12 cellular contexts compared by ENCODE assay signal in the genomic region with DNA sequence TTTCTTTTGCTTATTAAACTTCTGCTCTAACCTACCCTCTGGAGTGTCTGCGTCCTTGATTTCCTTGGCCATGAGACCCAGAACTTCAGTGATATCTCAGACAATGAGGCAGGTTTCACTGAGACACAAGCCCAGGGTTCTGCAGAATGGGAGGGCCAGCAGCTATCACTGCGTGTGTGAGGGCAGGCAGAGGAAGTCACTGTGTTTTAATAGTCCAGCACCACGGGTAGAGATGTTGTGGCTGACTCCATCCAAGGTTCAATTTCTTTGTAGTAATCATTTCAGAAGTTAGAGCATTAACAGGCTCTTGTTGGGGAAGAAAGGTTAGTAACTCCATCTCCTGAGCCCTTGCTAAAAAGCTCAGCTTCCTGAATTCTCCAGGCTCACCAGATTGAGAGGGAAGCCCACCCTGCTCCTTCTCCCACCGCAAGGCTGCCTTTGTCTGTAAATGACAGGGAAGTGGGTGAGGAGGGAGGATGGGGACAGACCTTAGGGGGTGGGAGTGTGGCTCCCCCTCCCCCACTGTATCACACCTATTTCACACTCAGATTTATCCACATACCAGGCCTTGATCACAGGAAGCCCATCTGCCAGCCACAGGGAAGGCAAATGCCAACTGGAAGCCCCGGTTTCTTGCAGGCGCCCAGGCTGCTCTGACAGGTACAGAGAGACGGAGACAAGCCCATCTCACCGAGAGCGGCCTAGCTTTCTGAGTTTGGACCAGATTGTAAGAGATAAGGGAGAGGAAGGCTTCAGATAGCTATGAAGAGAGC. TPM values are rescaled to one million over a fixed set of nuclear protein-coding genes. Genes with fewer than 3 reads are reported as not detected.
DNase-seq lines count a peak whose midpoint lies in the region; ATAC-seq and TF ChIP-seq lines count a peak whose summit lies in the region.
"Had no signal": no experiment of that assay in that cellular context is flagged by ENCODE, and none has a peak within 500 bp of the region (broad histone marks: within the 10 kb centered on the region; RNA-seq: fewer than 3 reads in every experiment).

No MANE protein-coding gene starts in this region.

- BruUV-seq in A673 (replicated peaks; lab: Mats Ljungman, UMichigan), result no TSS peak

- no peaks in the 10 kb centered on the region for H3K27me3 Mint-ChIP-seq in activated CD8-positive, alpha-beta memory T cell treated with anti-CD3 and anti-CD28 coated beads, Interleukin-2, amount 10 ng/mL, durations not matched to agents 7 days and 5 days
- H3K27me3 Mint-ChIP-seq in T-helper 2 cell treated with Interferon-gamma antibody and Interleukin-4, amounts not matched to agents 5 μg/mL and 100 μg/mL, for 36 hours (ENCODE audit: low read depth), result no peaks in the 10 kb centered on the region
- H3K27me3 Mint-ChIP-seq in endothelial cell (ENCODE audit: unreplicated experiment), result peaks cover 8% of the 10 kb centered on the region

- H3K4me1 ChIP-seq in A673 (ENCODE audit: insufficient read depth, low read length, poor library complexity, severe bottlenecking), result peaks cover 8% of the 10 kb centered on the region

- CTCF ChIA-PET in activated CD8-positive, alpha-beta memory T cell treated with anti-CD3 and anti-CD28 coated beads, Interleukin-2, amount 10 ng/mL, durations not matched to agents 7 days and 5 days (lab: Charles Lee), result interaction anchor here (0.8 to 10.3 kb wide), 16 partner anchors 9 to 452 kb away, joined by 3 to 193 read pairs (median 4); partner anchors contain the start of genes PLEKHF1 and POP4
- CTCF ChIA-PET in A673 (lab: Charles Lee), result interaction anchor here (0.7 kb wide), 1 partner anchor 28 kb away, joined by 3 read pairs; no protein-coding TSS in a partner anchor

- DNase-seq in activated CD8-positive, alpha-beta memory T cell treated with anti-CD3 and anti-CD28 coated beads, Interleukin-2, amount 10 ng/mL, durations not matched to agents 7 days and 5 days, result peak; percentile 61
- DNase-seq in activated CD8-positive, alpha-beta memory T cell treated with anti-CD3 and anti-CD28 coated beads, Interleukin-2, amount 50 U/mL, for 48 hours, result no peak
- no peak for DNase-seq in T-helper 2 cell treated with Interferon-gamma antibody and Interleukin-4, amounts not matched to agents 5 μg/mL and 100 μg/mL, for 36 hours (ENCODE audit: low spot score)
- no peak for DNase-seq in endothelial cell (ENCODE audit: low spot score)
- DNase-seq in stimulated activated CD8-positive, alpha-beta memory T cell treated with anti-CD3 and anti-CD28 coated beads, Interleukin-4, amount 100 ng/mL, for 48 hours, result peak; percentile 41
- DNase-seq in SW480 (ENCODE audit: low spot score), result no peak
- DNase-seq in CD1c-positive myeloid dendritic cell (ENCODE audit: extremely low spot score), result no peak
- no peak for DNase-seq in A673 (ENCODE audit: low spot score)
- DNase-seq: activated CD4-positive, alpha-beta T cell treated with anti-CD3 and anti-CD28 coated beads for 48 hours; brain microvascular endothelial cell; EL; NCI-H510A treated with DMSO at 0.1 percent for 48 hours had no signal

- peak; percentile 18 for ATAC-seq in activated CD8-positive, alpha-beta memory T cell treated with anti-CD3 and anti-CD28 coated beads, Interleukin-2, amount 10 ng/mL, durations not matched to agents 7 days and 5 days

- peaks cover 70% of the 10 kb centered on the region for H3K4me1 Mint-ChIP-seq in activated CD8-positive, alpha-beta memory T cell treated with anti-CD3 and anti-CD28 coated beads, Interleukin-2, amount 10 ng/mL, durations not matched to agents 7 days and 5 days
- H3K4me1 Mint-ChIP-seq in T-helper 2 cell treated with Interferon-gamma antibody and Interleukin-4, amounts not matched to agents 5 μg/mL and 100 μg/mL, for 36 hours (ENCODE audit: low read depth), result peaks cover 52% of the 10 kb centered on the region
- H3K4me1 Mint-ChIP-seq in endothelial cell (ENCODE audit: unreplicated experiment), result peaks cover 18% of the 10 kb centered on the region

- H3K36me3 Mint-ChIP-seq in activated CD8-positive, alpha-beta memory T cell treated with anti-CD3 and anti-CD28 coated beads, Interleukin-2, amount 10 ng/mL, durations not matched to agents 7 days and 5 days, result peaks cover 22% of the 10 kb centered on the region
- H3K36me3 Mint-ChIP-seq in T-helper 2 cell treated with Interferon-gamma antibody and Interleukin-4, amounts not matched to agents 5 μg/mL and 100 μg/mL, for 36 hours (ENCODE audit: low read depth), result peaks cover 30% of the 10 kb centered on the region
- H3K36me3 Mint-ChIP-seq in endothelial cell (ENCODE audit: low read depth, unreplicated experiment), result no peaks in the 10 kb centered on the region

- H3K4me3 ChIP-seq in A673 (ENCODE audit: low read depth, low read length, poor library complexity, severe bottlenecking), result no peak overlapping the region

- no peaks in the 10 kb centered on the region for H3K9me3 ChIP-seq in A673 (ENCODE audit: low read depth, low read length, poor library complexity, severe bottlenecking)

- POLR2A ChIA-PET in A673 (lab: Charles Lee; ENCODE audit: low non-redundant PET), result no interaction called here

- H3K27me3 ChIP-seq in A673 (replicated peaks; ENCODE audit: insufficient read depth, low read depth, low read length, poor library complexity), result no peaks in the 10 kb centered on the region
- H3K27me3 ChIP-seq: brain microvascular endothelial cell had no signal

- no peaks in the 10 kb centered on the region for H3K9me3 Mint-ChIP-seq in activated CD8-positive, alpha-beta memory T cell treated with anti-CD3 and anti-CD28 coated beads, Interleukin-2, amount 10 ng/mL, durations not matched to agents 7 days and 5 days (ENCODE audit: low read depth)
- no peaks in the 10 kb centered on the region for H3K9me3 Mint-ChIP-seq in T-helper 2 cell treated with Interferon-gamma antibody and Interleukin-4, amounts not matched to agents 5 μg/mL and 100 μg/mL, for 36 hours
- H3K9me3 Mint-ChIP-seq in endothelial cell (ENCODE audit: unreplicated experiment), result no peaks in the 10 kb centered on the region

- intact Hi-C loops in A673 (cut with micrococcal nuclease; ENCODE audit: unreplicated experiment), result no loop called here

- peak overlapping the region; percentile 92 for H3K27ac Mint-ChIP-seq in activated CD8-positive, alpha-beta memory T cell treated with anti-CD3 and anti-CD28 coated beads, Interleukin-2, amount 10 ng/mL, durations not matched to agents 7 days and 5 days
- peak overlapping the region; percentile 92 for H3K27ac Mint-ChIP-seq in T-helper 2 cell treated with Interferon-gamma antibody and Interleukin-4, amounts not matched to agents 5 μg/mL and 100 μg/mL, for 36 hours
- no peak overlapping the region for H3K27ac Mint-ChIP-seq in endothelial cell (ENCODE audit: unreplicated experiment)

- TF ChIP-seq CTCF in endothelial cell (IDR thresholded peaks at IDR 0.05; ENCODE audit: unreplicated experiment) (no peak), A673 (conservative IDR thresholded peaks at IDR 0.05; ENCODE audit: low read depth, low read length) (no peak)

- H3K4me3 Mint-ChIP-seq in activated CD8-positive, alpha-beta memory T cell treated with anti-CD3 and anti-CD28 coated beads, Interleukin-2, amount 10 ng/mL, durations not matched to agents 7 days and 5 days, result peak overlapping the region; percentile 92
- H3K4me3 Mint-ChIP-seq in T-helper 2 cell treated with Interferon-gamma antibody and Interleukin-4, amounts not matched to agents 5 μg/mL and 100 μg/mL, for 36 hours, result peak overlapping the region; percentile 86
- peak overlapping the region; percentile 10 for H3K4me3 Mint-ChIP-seq in endothelial cell (ENCODE audit: unreplicated experiment)

- H3K36me3 ChIP-seq in A673 (ENCODE audit: insufficient read depth, low read length, poor library complexity, severe bottlenecking), result no peaks in the 10 kb centered on the region

- H3K27ac ChIP-seq in A673 (ENCODE audit: low read depth, low read length, poor library complexity, severe bottlenecking), result no peak overlapping the region
- H3K27ac ChIP-seq: brain microvascular endothelial cell had no signal

RNA-seq across cellular contexts. Expression of gene C19orf12, which starts 2.1 kb away (rescaled TPM):
- 10 to 100 TPM; 43.6 to 44.1 TPM for total RNA-seq in activated CD8-positive, alpha-beta memory T cell treated with anti-CD3 and anti-CD28 coated beads, Interleukin-2, amount 10 ng/mL, durations not matched to agents 7 days and 5 days
- total RNA-seq in endothelial cell (ENCODE audit: unreplicated experiment), result 6.1 TPM
- 26.8 and 28.6 TPM in 2 replicates for total RNA-seq in A673 (2021)

RNA-seq across cellular contexts. Expression of gene PLEKHF1, which starts 47.7 kb away (rescaled TPM):
- 10 to 100 TPM; 42.4 to 64.1 TPM for total RNA-seq in activated CD8-positive, alpha-beta memory T cell treated with anti-CD3 and anti-CD28 coated beads, Interleukin-2, amount 10 ng/mL, durations not matched to agents 7 days and 5 days
- 0.77 TPM for total RNA-seq in endothelial cell (ENCODE audit: unreplicated experiment)
- total RNA-seq in A673 (2021), result not detected in 2 replicates

Comparison
In these comparisons a context has a peak if more than half of its experiments do, and no peak if none do; other contexts are left out.
1. DNase-seq: peak in activated CD8-positive, alpha-beta memory T cell treated with anti-CD3 and anti-CD28 coated beads, Interleukin-2, amount 10 ng/mL, durations not matched to agents 7 days and 5 days (single experiment) and stimulated activated CD8-positive, alpha-beta memory T cell treated with anti-CD3 and anti-CD28 coated beads, Interleukin-4, amount 100 ng/mL, for 48 hours (single experiment); none in activated CD8-positive, alpha-beta memory T cell treated with anti-CD3 and anti-CD28 coated beads, Interleukin-2, amount 50 U/mL, for 48 hours (single experiment), T-helper 2 cell treated with Interferon-gamma antibody and Interleukin-4, amounts not matched to agents 5 μg/mL and 100 μg/mL, for 36 hours (single experiment), endothelial cell (single experiment), SW480 (single experiment), CD1c-positive myeloid dendritic cell (single experiment) and A673 (single experiment).
2. H3K4me3 Mint-ChIP-seq: peak in every context shown above with its lines; median percentile 92 in activated CD8-positive, alpha-beta memory T cell treated with anti-CD3 and anti-CD28 coated beads, Interleukin-2, amount 10 ng/mL, durations not matched to agents 7 days and 5 days; 86 in T-helper 2 cell treated with Interferon-gamma antibody and Interleukin-4, amounts not matched to agents 5 μg/mL and 100 μg/mL, for 36 hours; 10 in endothelial cell.
3. RNA of gene PLEKHF1, which starts 47.7 kb away (total RNA-seq): 42.4 to 64.1 TPM in activated CD8-positive, alpha-beta memory T cell treated with anti-CD3 and anti-CD28 coated beads, Interleukin-2, amount 10 ng/mL, durations not matched to agents 7 days and 5 days; 0.77 TPM in endothelial cell (single experiment) and not detected in A673; every median in the first group is over 10 times any median in the second.